8 cellular contexts compared by ENCODE assay signal in genomic region chr19:35775298-35776101, GRCh38. TPM values are rescaled to one million over a fixed set of nuclear protein-coding genes. Genes with fewer than 3 reads are reported as not detected.
A peak's percentile ranks its signal among the peaks of the same experiment; 100 is the strongest.
DNase-seq lines count a peak whose midpoint lies in the region; ATAC-seq and TF ChIP-seq lines count a peak whose summit lies in the region.

Gene ARHGAP33 (plus strand): TSS chr19:35775564. CDS start chr19:35775659, 95 bp downstream.

- in situ Hi-C loops in G401 (cut with HindIII; ENCODE audit: low sequenced_read_pairs): no loop called here
- in situ Hi-C loops in HAP-1 (cut with MboI; ENCODE audit: low sequenced_read_pairs): no loop called here

- H3K36me3 ChIP-seq in HAP-1 (replicated peaks): no peaks in the 10 kb centered on the region
- H3K36me3 ChIP-seq in MG63: no peaks in the 10 kb centered on the region; the same call in 1 of the 2 replicates

- H3K9me3 ChIP-seq in HAP-1: no peaks in the 10 kb centered on the region
- no peaks in the 10 kb centered on the region for H3K9me3 ChIP-seq in MG63

- peaks cover 9% of the 10 kb centered on the region; the same call in 1 of the 2 replicates for H3K4me1 ChIP-seq in HAP-1

- no peaks in the 10 kb centered on the region for H3K27me3 Mint-ChIP-seq in nephron (ENCODE audit: low read depth)

- peak within 1 kb of the TSS; percentile 43 to 62 (median 48) for H3K27ac Mint-ChIP-seq in nephron

- ATAC-seq in stimulated activated naive CD8-positive, alpha-beta T cell treated with anti-CD3 and anti-CD28 coated beads, Interleukin-15, Interleukin-2, amounts not matched to agents 100 U/mL and 50 U/mL, for 24 hours: peak; percentile 96

- H3K27me3 ChIP-seq in HAP-1 (ENCODE audit: low read depth) (no peaks in the 10 kb centered on the region), MG63 (no peaks in the 10 kb centered on the region)

- H3K9me3 Mint-ChIP-seq in nephron: no peaks in the 10 kb centered on the region

- peaks cover 27% of the 10 kb centered on the region for H3K4me1 Mint-ChIP-seq in nephron

- H3K36me3 Mint-ChIP-seq in nephron (ENCODE audit: low read depth): peaks cover 12% of the 10 kb centered on the region

- H3K4me3 Mint-ChIP-seq in nephron: peak within 1 kb of the TSS; percentile 89 to 94 (median 92)

- H3K4me3 ChIP-seq in HAP-1: peak within 1 kb of the TSS; percentile 51
- H3K4me3 ChIP-seq in MG63: peak within 1 kb of the TSS; percentile 66
- H3K4me3 ChIP-seq in fibroblast of the aortic adventitia (ENCODE audit: low read depth, low read length): peak within 1 kb of the TSS; percentile 78

- DNase-seq in G401 (ENCODE audit: low spot score) (peak; percentile 99), HAP-1 (ENCODE audit: low spot score in 2 of 2) (peak; percentile 97 to 100), MG63 (peak; percentile 97), SHP77 (lab: John Stamatoyannopoulos, UW) (peak; percentile 98), fibroblast of the aortic adventitia (ENCODE audit: low read depth) (peak; percentile 93)
- DNase-seq in activated T-helper 9 cell treated with anti-CD3 and anti-CD28 coated beads, Interleukin-2, amount 50 U/mL, for 16 hours (ENCODE audit: low read depth): peak; percentile 97
- DNase-seq in stimulated activated naive CD8-positive, alpha-beta T cell treated with anti-CD3 and anti-CD28 coated beads, Interleukin-15, Interleukin-2, amounts not matched to agents 100 U/mL and 50 U/mL, for 24 hours: peak; percentile 100

- no peak for TF ChIP-seq CTCF in fibroblast of the aortic adventitia (IDR thresholded peaks at IDR 0.05; ENCODE audit: insufficient read depth, low read length)
- TF ChIP-seq CTCF in nephron (IDR thresholded peaks at IDR 0.05; ENCODE audit: unreplicated experiment in 3 of 3): no peak

RNA-seq across cellular contexts. Expression of gene ARHGAP33, which starts in this region (rescaled TPM):
- 1.7 and 4.6 TPM in 2 replicates for total RNA-seq in G401 (2014; rRNA removed; shearing (Covaris generic))
- total RNA-seq in MG63 (2014; rRNA removed; shearing (Covaris generic); ENCODE audit: low replicate concordance): 0.42 and 1.6 TPM in 2 replicates
- total RNA-seq in fibroblast of the aortic adventitia (ENCODE audit: low replicate concordance): 5.3 and 7.4 TPM in 2 replicates

Comparison
In these comparisons a context has a peak if more than half of its experiments do, and no peak if none do; other contexts are left out.
1. Peak in every context shown above with its lines: DNase-seq, ATAC-seq and H3K4me3 ChIP-seq.